9 cellular contexts compared by ENCODE assay signal in the genomic region with DNA sequence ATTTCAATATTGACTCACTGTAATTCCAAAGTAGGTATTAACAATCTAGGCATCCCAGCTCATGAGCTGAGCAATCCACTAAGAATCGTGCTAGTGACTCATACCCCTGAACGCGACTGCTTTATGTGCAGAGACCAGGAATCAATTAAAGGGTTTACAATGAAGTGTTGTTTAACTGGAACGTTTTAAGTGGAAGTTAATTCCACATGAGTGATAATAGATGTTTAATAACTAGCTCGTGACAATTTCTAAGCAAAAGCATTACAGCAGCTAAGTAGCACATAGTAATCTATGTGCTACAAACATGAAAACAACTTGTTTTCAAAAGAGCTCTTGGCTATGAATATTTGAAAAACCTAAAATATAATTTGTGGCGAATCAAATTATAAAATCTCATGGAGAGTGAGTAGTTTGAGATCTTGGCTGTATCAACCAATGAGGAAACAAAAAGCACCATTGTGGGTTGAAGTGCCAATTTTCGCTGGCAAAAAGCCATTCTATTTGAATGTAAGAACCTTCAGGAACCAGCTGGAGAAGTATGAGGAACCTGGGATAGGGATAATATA. TPM values are rescaled to one million over a fixed set of nuclear protein-coding genes. Genes with fewer than 3 reads are reported as not detected.
DNase-seq lines count a peak whose midpoint lies in the region; ATAC-seq and TF ChIP-seq lines count a peak whose summit lies in the region.
"Had no signal": no experiment of that assay in that cellular context is flagged by ENCODE, and none has a peak within 500 bp of the region (broad histone marks: within the 10 kb centered on the region; RNA-seq: fewer than 3 reads in every experiment).

No MANE protein-coding gene starts in this region.

- H3K4me3 Mint-ChIP-seq in activated CD8-positive, alpha-beta T cell treated with anti-CD3 and anti-CD28 coated beads for 36 hours = no peak overlapping the region

- CTCF ChIA-PET in activated CD8-positive, alpha-beta T cell treated with anti-CD3 and anti-CD28 coated beads for 36 hours (lab: Charles Lee) = interaction anchor here (0.9 kb wide), 1 partner anchor 44 kb away, joined by 3 read pairs; no protein-coding TSS in a partner anchor

- DNase-seq in HS-5 (ENCODE audit: low read depth) (peak; percentile 94), NCI-H510A treated with DMSO at 0.1 percent for 48 hours (lab: John Stamatoyannopoulos, UW) (peak; percentile 65), thoracic aorta (ENCODE audit: low spot score) (no peak), ureter (ENCODE audit: low spot score) (no peak), GOT3 (lab: John Stamatoyannopoulos, UW) (no peak)
- DNase-seq in stimulated activated naive CD4-positive, alpha-beta T cell (lab: John Stamatoyannopoulos, UW) = no peak
- DNase-seq in activated CD8-positive, alpha-beta T cell treated with anti-CD3 and anti-CD28 coated beads for 36 hours = no peak
- DNase-seq: heart right ventricle had no signal

- no peak for TF ChIP-seq CTCF in thoracic aorta (IDR thresholded peaks at IDR 0.05)
- no peak for TF ChIP-seq CTCF in activated CD8-positive, alpha-beta T cell treated with anti-CD3 and anti-CD28 coated beads for 36 hours (IDR thresholded peaks at IDR 0.05)

- POLR2A ChIA-PET in activated CD8-positive, alpha-beta T cell treated with anti-CD3 and anti-CD28 coated beads for 36 hours (lab: Charles Lee) = no interaction called here

- H3K27me3 ChIP-seq in thoracic aorta (replicated peaks; ENCODE audit: insufficient read depth) = no peaks in the 10 kb centered on the region

- intact Hi-C loops in activated CD8-positive, alpha-beta T cell treated with anti-CD3 and anti-CD28 coated beads for 36 hours (cut with micrococcal nuclease) = no loop called here

- no peak overlapping the region for H3K27ac Mint-ChIP-seq in activated CD8-positive, alpha-beta T cell treated with anti-CD3 and anti-CD28 coated beads for 36 hours

- peak overlapping the region; percentile 45 to 62 for H3K27ac ChIP-seq in thoracic aorta

- peaks cover 6% of the 10 kb centered on the region for H3K27me3 Mint-ChIP-seq in activated CD8-positive, alpha-beta T cell treated with anti-CD3 and anti-CD28 coated beads for 36 hours

- H3K9me3 Mint-ChIP-seq in activated CD8-positive, alpha-beta T cell treated with anti-CD3 and anti-CD28 coated beads for 36 hours = no peaks in the 10 kb centered on the region

- ATAC-seq in esophagus mucosa (peak; percentile 71), thoracic aorta (ENCODE audit: insufficient number of reproducible peaks, low FRiP score, low read depth) (peak; percentile 74)
- no peak for ATAC-seq in activated CD8-positive, alpha-beta T cell treated with anti-CD3 and anti-CD28 coated beads for 36 hours

- H3K36me3 ChIP-seq in thoracic aorta = no peaks in the 10 kb centered on the region
- H3K36me3 ChIP-seq: heart right ventricle had no signal

- H3K4me3 ChIP-seq in thoracic aorta = peak overlapping the region; percentile 30
- H3K4me3 ChIP-seq: heart right ventricle had no signal

- H3K36me3 Mint-ChIP-seq in activated CD8-positive, alpha-beta T cell treated with anti-CD3 and anti-CD28 coated beads for 36 hours (ENCODE audit: low read depth) = no peaks in the 10 kb centered on the region

- no peaks in the 10 kb centered on the region for H3K9me3 ChIP-seq in thoracic aorta
- H3K9me3 ChIP-seq: heart right ventricle had no signal

- peaks cover 6 to 38% of the 10 kb centered on the region in 2 donors for H3K4me1 ChIP-seq in thoracic aorta (ENCODE audit: control insufficient read depth in 1 of 2, low read depth in 2 of 2)

- H3K4me1 Mint-ChIP-seq in activated CD8-positive, alpha-beta T cell treated with anti-CD3 and anti-CD28 coated beads for 36 hours (ENCODE audit: low read depth) = no peaks in the 10 kb centered on the region

RNA-seq across cellular contexts. Expression of a gene that starts 9.4 kb away (rescaled TPM):
- total RNA-seq in esophagus mucosa = 1.4 TPM
- total RNA-seq in thoracic aorta = 10 to 100 TPM; 15.4 to 29.0 TPM
- total RNA-seq in ureter = 44.0 TPM
- total RNA-seq in activated CD8-positive, alpha-beta T cell treated with anti-CD3 and anti-CD28 coated beads for 36 hours = 1 to 10 TPM; 5.6 TPM

RNA-seq across cellular contexts. Expression of a gene that starts 27.0 kb away (rescaled TPM):
- total RNA-seq in esophagus mucosa = 3.4 TPM
- 1 to 10 TPM in 1 of 2 donors, not detected in 1; 1.6 TPM for total RNA-seq in thoracic aorta
- 3.2 TPM for total RNA-seq in ureter
- not detected for total RNA-seq in activated CD8-positive, alpha-beta T cell treated with anti-CD3 and anti-CD28 coated beads for 36 hours

Comparison
In these comparisons a context has a peak if more than half of its experiments do, and no peak if none do; other contexts are left out.
1. DNase-seq: peak in HS-5 (single experiment) and NCI-H510A treated with DMSO at 0.1 percent for 48 hours (single experiment); none in thoracic aorta (single experiment), stimulated activated naive CD4-positive, alpha-beta T cell (0 of 6), ureter (single experiment), activated CD8-positive, alpha-beta T cell treated with anti-CD3 and anti-CD28 coated beads for 36 hours (single experiment) and GOT3 (single experiment).